25 cellular contexts compared by ENCODE assay signal in the genomic region with DNA sequence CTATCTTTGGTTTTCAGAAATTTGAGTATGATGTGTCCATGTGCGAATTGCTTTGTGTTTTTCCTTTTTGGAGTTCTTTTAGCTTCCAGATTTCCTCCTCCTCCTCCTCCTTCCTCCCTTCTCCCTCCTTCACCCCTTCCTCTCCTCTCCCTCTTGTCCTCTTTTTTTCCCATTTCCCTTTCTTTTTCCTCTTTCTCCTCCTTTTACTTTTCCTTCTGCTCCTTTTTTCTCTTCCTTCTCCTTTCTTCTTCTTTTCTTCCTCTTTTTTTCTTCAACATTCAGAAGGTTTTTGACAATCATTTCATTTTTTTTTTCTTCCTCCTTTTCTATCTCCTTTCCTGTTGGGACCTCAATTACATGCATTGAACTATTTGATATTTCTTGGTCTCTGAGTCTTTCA.
"Had no signal": no experiment of that assay in that cellular context is flagged by ENCODE, and none has a peak within 500 bp of the region (broad histone marks: within the 10 kb centered on the region; RNA-seq: fewer than 3 reads in every experiment).

No MANE protein-coding gene starts in this region.

- H3K4me3 ChIP-seq: ascending aorta, esophagus squamous epithelium, gastroesophageal sphincter, heart right ventricle, hepatocyte had no signal

- H3K27ac ChIP-seq: ascending aorta, epithelial cell of prostate, esophagus squamous epithelium, gastroesophageal sphincter, heart right ventricle, hepatocyte had no signal

- H3K27ac Mint-ChIP-seq: activated CD4-positive, alpha-beta memory T cell treated with anti-CD3 and anti-CD28 coated beads for 36 hours; activated CD4-positive, alpha-beta T cell treated with anti-CD3 and anti-CD28 coated beads for 36 hours; activated CD4-positive, alpha-beta T cell treated with anti-CD3 and anti-CD28 coated beads, Interleukin-2, amount 10 ng/mL, durations not matched to agents 24 days and 14 days; activated CD8-positive, alpha-beta T cell treated with anti-CD3 and anti-CD28 coated beads, Interleukin-2, amount 10 ng/mL, durations not matched to agents 7 days and 5 days; activated naive CD4-positive, alpha-beta T cell treated with anti-CD3 and anti-CD28 coated beads, Interleukin-2, amount 10 ng/mL, durations not matched to agents 7 days and 5 days; activated naive CD4-positive, alpha-beta T cell treated with anti-CD3 and anti-CD28 coated beads, Interleukin-2, amount 50 U/mL, for 72 hours; activated naive CD8-positive, alpha-beta T cell treated with anti-CD3 and anti-CD28 coated beads, Interleukin-2, amount 10 ng/mL, durations not matched to agents 7 days and 5 days; brain had no signal

- DNase-seq: activated CD4-positive, alpha-beta memory T cell treated with anti-CD3 and anti-CD28 coated beads for 36 hours; activated CD4-positive, alpha-beta T cell treated with anti-CD3 and anti-CD28 coated beads for 36 hours; activated CD4-positive, alpha-beta T cell treated with anti-CD3 and anti-CD28 coated beads, Interleukin-2, amount 10 ng/mL, durations not matched to agents 24 days and 14 days; activated CD4-positive, CD25-positive, alpha-beta regulatory T cell; activated CD4-positive, CD25-positive, alpha-beta regulatory T cell treated with anti-CD3 and anti-CD28 coated beads, Interleukin-2, amount 50 U/mL, for 72 hours; activated CD8-positive, alpha-beta T cell treated with anti-CD3 and anti-CD28 coated beads, Interleukin-2, amount 10 ng/mL, durations not matched to agents 7 days and 5 days; activated gamma-delta T cell; activated naive CD4-positive, alpha-beta T cell; activated naive CD4-positive, alpha-beta T cell treated with anti-CD3 and anti-CD28 coated beads, Interleukin-2, amount 10 ng/mL, durations not matched to agents 7 days and 5 days; activated naive CD8-positive, alpha-beta T cell treated with anti-CD3 and anti-CD28 coated beads, Interleukin-2, amount 10 ng/mL, durations not matched to agents 7 days and 5 days; activated T-cell treated with anti-CD3 and anti-CD28 coated beads, Interleukin-2, amount 50 U/mL, for 48 hours; cortex of kidney; dermis blood vessel endothelial cell; effector CD4-positive, alpha-beta T cell; effector memory CD8-positive, alpha-beta T cell; esophagus squamous epithelium; foreskin melanocyte; heart right ventricle; T-helper 2 cell had no signal

- H3K9me3 Mint-ChIP-seq: activated CD4-positive, alpha-beta T cell treated with anti-CD3 and anti-CD28 coated beads, Interleukin-2, amount 10 ng/mL, durations not matched to agents 24 days and 14 days; activated naive CD4-positive, alpha-beta T cell treated with anti-CD3 and anti-CD28 coated beads, Interleukin-2, amount 50 U/mL, for 72 hours had no signal

- H3K27me3 ChIP-seq: ascending aorta, esophagus squamous epithelium, gastroesophageal sphincter, heart right ventricle, hepatocyte had no signal

- H3K4me3 Mint-ChIP-seq: activated CD4-positive, alpha-beta memory T cell treated with anti-CD3 and anti-CD28 coated beads for 36 hours; activated CD4-positive, alpha-beta T cell treated with anti-CD3 and anti-CD28 coated beads for 36 hours; activated CD4-positive, alpha-beta T cell treated with anti-CD3 and anti-CD28 coated beads, Interleukin-2, amount 10 ng/mL, durations not matched to agents 24 days and 14 days; activated CD8-positive, alpha-beta T cell treated with anti-CD3 and anti-CD28 coated beads, Interleukin-2, amount 10 ng/mL, durations not matched to agents 7 days and 5 days; activated naive CD4-positive, alpha-beta T cell treated with anti-CD3 and anti-CD28 coated beads, Interleukin-2, amount 10 ng/mL, durations not matched to agents 7 days and 5 days; activated naive CD8-positive, alpha-beta T cell treated with anti-CD3 and anti-CD28 coated beads, Interleukin-2, amount 10 ng/mL, durations not matched to agents 7 days and 5 days; brain; effector memory CD8-positive, alpha-beta T cell had no signal

- H3K36me3 ChIP-seq: esophagus squamous epithelium, gastroesophageal sphincter, heart right ventricle had no signal

- H3K27me3 Mint-ChIP-seq: activated CD4-positive, alpha-beta memory T cell treated with anti-CD3 and anti-CD28 coated beads for 36 hours; activated CD4-positive, alpha-beta T cell treated with anti-CD3 and anti-CD28 coated beads for 36 hours; activated CD4-positive, alpha-beta T cell treated with anti-CD3 and anti-CD28 coated beads, Interleukin-2, amount 10 ng/mL, durations not matched to agents 24 days and 14 days; activated naive CD8-positive, alpha-beta T cell treated with anti-CD3 and anti-CD28 coated beads, Interleukin-2, amount 10 ng/mL, durations not matched to agents 7 days and 5 days; brain; effector memory CD8-positive, alpha-beta T cell had no signal

- H3K4me1 ChIP-seq: ascending aorta, esophagus squamous epithelium had no signal
